ENCODE assay signal across 26 cellular contexts in the genomic region with DNA sequence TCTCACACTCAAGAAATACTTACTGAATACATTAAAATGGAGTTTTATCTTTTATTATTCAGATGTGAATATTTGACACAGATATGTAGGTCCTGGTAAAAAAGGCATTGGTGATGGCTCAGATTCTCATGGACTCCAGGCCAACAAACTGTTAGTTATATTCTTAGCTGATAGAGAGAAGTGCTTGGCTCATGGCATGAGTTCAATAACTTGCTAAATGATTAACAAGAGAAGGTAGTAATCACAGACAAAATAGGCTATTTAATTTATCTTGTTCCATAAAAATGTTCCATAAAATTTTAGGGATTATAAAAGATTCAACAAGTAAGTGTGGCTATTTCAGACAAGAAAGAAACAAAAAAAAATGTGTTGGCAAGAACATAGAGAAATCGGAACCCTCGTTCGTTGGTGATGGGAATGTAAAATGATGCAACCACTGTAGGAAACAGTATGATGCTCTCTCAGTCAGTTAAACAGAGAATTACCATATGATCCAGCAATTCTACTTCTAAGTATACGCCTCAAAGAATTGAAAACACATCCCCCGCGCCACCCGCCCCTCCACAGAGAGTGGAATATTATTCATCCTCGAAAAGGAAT.
"Had no signal": no experiment of that assay in that cellular context is flagged by ENCODE, and none has a peak within 500 bp of the region (broad histone marks: within the 10 kb centered on the region; RNA-seq: fewer than 3 reads in every experiment).

No MANE protein-coding gene starts in this region.

- FAIRE-seq: frontal cortex, TTC549 had no signal

- H3K9me3 ChIP-seq: ascending aorta had no signal

- ATAC-seq: activated CD8-positive, alpha-beta T cell treated with anti-CD3 and anti-CD28 coated beads, Interleukin-2, amount 10 ng/mL, durations not matched to agents 7 days and 5 days; activated naive CD4-positive, alpha-beta T cell treated with anti-CD3 and anti-CD28 coated beads, Interleukin-2, amount 50 U/mL, for 72 hours; naive thymus-derived CD8-positive, alpha-beta T cell; psoas muscle; right cardiac atrium; T-cell had no signal

- H3K27ac ChIP-seq: ascending aorta, brain microvascular endothelial cell, hepatocyte, psoas muscle, skin epidermis, thoracic aorta, upper lobe of left lung had no signal

- DNase-seq: activated CD4-positive, alpha-beta T cell treated with anti-CD3 and anti-CD28 coated beads for 1 hour; activated CD4-positive, alpha-beta T cell treated with anti-CD3 and anti-CD28 coated beads, Interleukin-2, amount 50 U/mL, for 1 hour; activated CD8-positive, alpha-beta T cell treated with anti-CD3 and anti-CD28 coated beads, Interleukin-2, amount 10 ng/mL, durations not matched to agents 7 days and 5 days; activated gamma-delta T cell treated with Interleukin-2 at 50 U/mL for 16 hours; brain microvascular endothelial cell; caudate nucleus; dermis blood vessel endothelial cell; effector CD8-positive, alpha-beta T cell; erythroblast; glutamatergic neuron; immature natural killer cell; mesenchymal stem cell; naive thymus-derived CD8-positive, alpha-beta T cell; psoas muscle; right cardiac atrium; stimulated activated CD4-positive, alpha-beta T cell treated with anti-CD3 and anti-CD28 coated beads, Interleukin-15, amount 100 ng/mL, for 24 hours; stimulated activated naive CD4-positive, alpha-beta T cell; T-cell; upper lobe of left lung had no signal

- H3K36me3 ChIP-seq: ascending aorta, brain microvascular endothelial cell, thoracic aorta, upper lobe of left lung had no signal

- H3K4me1 ChIP-seq: ascending aorta, psoas muscle, upper lobe of left lung had no signal

- H3K27me3 ChIP-seq: ascending aorta, brain microvascular endothelial cell, hepatocyte, upper lobe of left lung had no signal

- H3K4me3 ChIP-seq: ascending aorta, hepatocyte, psoas muscle, skin epidermis, thoracic aorta, upper lobe of left lung had no signal
